19 cellular contexts compared by ENCODE assay signal in the genomic region with DNA sequence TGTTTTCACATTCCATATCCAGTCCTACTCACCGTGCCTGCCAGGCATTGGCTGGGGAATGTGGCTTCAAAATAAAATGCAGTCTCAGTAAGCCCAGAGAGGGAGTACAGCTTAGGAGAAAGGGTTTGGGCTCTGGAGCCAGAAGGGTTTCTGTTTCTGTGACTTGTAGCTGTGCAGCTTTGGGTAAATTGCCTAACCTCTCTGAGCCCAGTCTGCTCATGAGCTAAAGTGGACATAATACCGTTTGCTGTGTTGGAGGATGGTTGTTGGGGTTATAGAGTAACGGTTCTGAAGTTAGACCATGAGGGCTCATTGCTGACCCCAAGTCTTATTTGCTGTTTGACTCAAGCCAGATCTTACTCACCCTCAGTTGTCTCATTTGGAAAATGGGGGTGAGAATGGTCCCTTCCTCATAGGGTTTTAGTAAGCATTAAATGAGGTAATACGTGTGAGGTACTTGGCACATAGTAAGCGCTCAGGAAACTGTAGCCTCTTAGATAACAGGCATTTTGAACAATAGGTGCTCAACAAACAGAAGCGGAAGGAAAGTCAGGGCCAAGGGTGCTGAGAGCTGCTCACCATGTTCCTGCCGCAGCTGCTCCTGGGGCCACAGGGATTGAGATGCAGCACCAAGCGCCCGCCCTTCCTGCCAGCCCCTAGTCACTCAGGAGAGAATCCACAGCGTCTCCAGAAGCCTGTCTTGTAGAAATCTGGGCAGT. TPM values are rescaled to one million over a fixed set of nuclear protein-coding genes. Genes with fewer than 3 reads are reported as not detected.
DNase-seq lines count a peak whose midpoint lies in the region; ATAC-seq and TF ChIP-seq lines count a peak whose summit lies in the region.
"Had no signal": no experiment of that assay in that cellular context is flagged by ENCODE, and none has a peak within 500 bp of the region (broad histone marks: within the 10 kb centered on the region; RNA-seq: fewer than 3 reads in every experiment).

No MANE protein-coding gene starts in this region.

- no peaks in the 10 kb centered on the region for H3K36me3 ChIP-seq in BLaER1 treated with 17β-estradiol and CSF1 and Interleukin-3, amounts not matched to agents 10 nM and 100 nM
- H3K36me3 ChIP-seq in OCI-LY7 (ENCODE audit: insufficient read depth, low read length) (no peaks in the 10 kb centered on the region), left ventricle myocardium inferior (no peaks in the 10 kb centered on the region), gastrocnemius medialis (no peaks in the 10 kb centered on the region)
- H3K36me3 ChIP-seq: SJCRH30 had no signal

- no peaks in the 10 kb centered on the region for H3K27me3 ChIP-seq in BLaER1 treated with 17β-estradiol and CSF1 and Interleukin-3, amounts not matched to agents 10 nM and 100 nM
- H3K27me3 ChIP-seq in left ventricle myocardium inferior (ENCODE audit: low read depth) (peaks cover 18% of the 10 kb centered on the region), gastrocnemius medialis (no peaks in the 10 kb centered on the region)
- H3K27me3 ChIP-seq: SJCRH30 had no signal

- no peak overlapping the region for H3K9ac ChIP-seq in BLaER1 treated with 17β-estradiol and CSF1 and Interleukin-3, amounts not matched to agents 10 nM and 100 nM
- H3K9ac ChIP-seq: GM23248 had no signal

- BruUV-seq in OCI-LY7 (replicated peaks; lab: Mats Ljungman, UMichigan), result no TSS peak

- no peaks in the 10 kb centered on the region for H4K20me1 ChIP-seq in BLaER1 treated with 17β-estradiol and CSF1 and Interleukin-3, amounts not matched to agents 10 nM and 100 nM
- H4K20me1 ChIP-seq in OCI-LY7 (ENCODE audit: insufficient read depth, low read length), result no peaks in the 10 kb centered on the region

- H3K9me3 ChIP-seq in BLaER1 treated with 17β-estradiol and CSF1 and Interleukin-3, amounts not matched to agents 10 nM and 100 nM (replicated peaks in 1 of 11), result no peaks in the 10 kb centered on the region
- H3K9me3 ChIP-seq in OCI-LY7 (ENCODE audit: low read length) (no peaks in the 10 kb centered on the region), left ventricle myocardium inferior (replicated peaks) (no peaks in the 10 kb centered on the region), gastrocnemius medialis (no peaks in the 10 kb centered on the region)
- H3K9me3 ChIP-seq: SJCRH30 had no signal

- DNase-seq in OCI-LY7 (ENCODE audit: low spot score) (no peak), left ventricle myocardium inferior (no peak), gastrocnemius medialis (no peak), NCI-H510A treated with DMSO at 0.1 percent for 48 hours (lab: John Stamatoyannopoulos, UW) (no peak), NOMO-1 treated with DMSO at 0.1 percent for 48 hours (lab: John Stamatoyannopoulos, UW; ENCODE audit: unreplicated experiment) (no peak)
- DNase-seq: CD8-positive, alpha-beta T cell; DND-41; GF-D8; GM23248; HFFc6; MM.1S; NCI-H1105 treated with DMSO at 0.1 percent for 48 hours; NCI-H187 treated with DMSO at 0.1 percent for 48 hours; NCI-H774 had no signal

- in situ Hi-C loops in gastrocnemius medialis (cut with MboI; ENCODE audit: low sequenced_read_pairs in 4 of 4), result loop anchor here in 2 of 4 donors (10.0 to 25.0 kb wide), 2 partner anchors 71 to 1103 kb away; no protein-coding TSS in a partner anchor

- no peaks in the 10 kb centered on the region for H3K79me2 ChIP-seq in OCI-LY7 (ENCODE audit: insufficient read depth, low read depth, low read length)

- H3K4me3 ChIP-seq in BLaER1 treated with 17β-estradiol and CSF1 and Interleukin-3, amounts not matched to agents 10 nM and 100 nM, result no peak overlapping the region
- H3K4me3 ChIP-seq in OCI-LY7 (ENCODE audit: low read depth, low read length, poor library complexity, severe bottlenecking) (no peak overlapping the region), left ventricle myocardium inferior (no peak overlapping the region), gastrocnemius medialis (no peak overlapping the region)
- H3K4me3 ChIP-seq: GM23248, SJCRH30 had no signal

- ATAC-seq in gastrocnemius medialis, result peak in 1 of 2 donors; percentile 20
- ATAC-seq in HG02870 (IDR thresholded peaks at IDR 0.05; ENCODE audit: unreplicated experiment), result no peak
- ATAC-seq: CD8-positive, alpha-beta T cell had no signal

- CTCF ChIA-PET in OCI-LY7 (lab: Charles Lee; ENCODE audit: unreplicated experiment), result no interaction called here

- intact Hi-C loops in OCI-LY7 (cut with micrococcal nuclease; ENCODE audit: unreplicated experiment) (no loop called here), left ventricle myocardium inferior (cut with micrococcal nuclease) (no loop called here), gastrocnemius medialis (cut with DNase I; ENCODE audit: low total_unique reads) (loop anchor here (10.0 kb wide), 2 partner anchors 111 to 1091 kb away; no protein-coding TSS in a partner anchor)

- H3K4me2 ChIP-seq in BLaER1 treated with 17β-estradiol and CSF1 and Interleukin-3, amounts not matched to agents 10 nM and 100 nM, result peak overlapping the region; percentile 34 to 66 (median 52); a peak in 20 of 22 replicates
- no peak overlapping the region for H3K4me2 ChIP-seq in OCI-LY7 (ENCODE audit: low read length)

- no peaks in the 10 kb centered on the region for H3K9me2 ChIP-seq in OCI-LY7 (ENCODE audit: insufficient read depth, low read length)

- TF ChIP-seq CTCF in OCI-LY7 (conservative IDR thresholded peaks at IDR 0.05; ENCODE audit: low read length) (no peak), left ventricle myocardium inferior (IDR thresholded peaks at IDR 0.05; ENCODE audit: borderline replicate concordance) (no peak), gastrocnemius medialis (IDR thresholded peaks at IDR 0.05 in 4 of 5, conservative IDR thresholded peaks at IDR 0.05 in 1 of 5) (no peak)

- POLR2A ChIA-PET in OCI-LY7 (lab: Charles Lee), result no interaction called here

- TF ChIP-seq POLR2A in gastrocnemius medialis (IDR thresholded peaks at IDR 0.05), result no peak

- H3K27ac ChIP-seq in BLaER1 treated with 17β-estradiol and CSF1 and Interleukin-3, amounts not matched to agents 10 nM and 100 nM, result no peak overlapping the region
- H3K27ac ChIP-seq in OCI-LY7 (ENCODE audit: low read depth, low read length, poor library complexity, severe bottlenecking) (no peak overlapping the region), left ventricle myocardium inferior (replicated peaks) (peak overlapping the region; percentile 39), gastrocnemius medialis (peak overlapping the region in 3 of 4 donors; percentile 36 to 56 (median 48))
- H3K27ac ChIP-seq: GM23248, SJCRH30 had no signal

- H3K4me1 ChIP-seq in BLaER1 treated with 17β-estradiol and CSF1 and Interleukin-3, amounts not matched to agents 10 nM and 100 nM, result peaks cover 24 to 46% (median 37%) of the 10 kb centered on the region in 10 experiments
- H3K4me1 ChIP-seq in OCI-LY7 (ENCODE audit: insufficient read depth, low read length, poor library complexity, severe bottlenecking) (peaks cover 5% of the 10 kb centered on the region), left ventricle myocardium inferior (peaks cover 37% of the 10 kb centered on the region), gastrocnemius medialis (no peaks in the 10 kb centered on the region)

- peak overlapping the region; percentile 42 for H2AFZ ChIP-seq in OCI-LY7 (ENCODE audit: low read length)
- H2AFZ ChIP-seq: GM23248 had no signal

RNA-seq across cellular contexts. Expression of gene C13orf42, which starts 45.5 kb away (rescaled TPM):
- total RNA-seq in OCI-LY7 (2014; rRNA removed; shearing (Covaris generic)), result not detected in 2 replicates
- not detected in 2 replicates for total RNA-seq in OCI-LY7 (2022)
- total RNA-seq in left ventricle myocardium inferior, result not detected
- not detected for total RNA-seq in gastrocnemius medialis
- total RNA-seq: A673; CD8-positive, alpha-beta T cell; GM23248; HFFc6; RPMI7951; SJCRH30 had no signal

Comparison
In these comparisons a context has a peak if more than half of its experiments do, and no peak if none do; other contexts are left out.
1. H3K27ac ChIP-seq: peak in left ventricle myocardium inferior (single experiment) and gastrocnemius medialis (3 of 4); none in BLaER1 treated with 17β-estradiol and CSF1 and Interleukin-3, amounts not matched to agents 10 nM and 100 nM (0 of 11) and OCI-LY7 (single experiment).